ENCODE assay signal across 8 cellular contexts in the genomic region with DNA sequence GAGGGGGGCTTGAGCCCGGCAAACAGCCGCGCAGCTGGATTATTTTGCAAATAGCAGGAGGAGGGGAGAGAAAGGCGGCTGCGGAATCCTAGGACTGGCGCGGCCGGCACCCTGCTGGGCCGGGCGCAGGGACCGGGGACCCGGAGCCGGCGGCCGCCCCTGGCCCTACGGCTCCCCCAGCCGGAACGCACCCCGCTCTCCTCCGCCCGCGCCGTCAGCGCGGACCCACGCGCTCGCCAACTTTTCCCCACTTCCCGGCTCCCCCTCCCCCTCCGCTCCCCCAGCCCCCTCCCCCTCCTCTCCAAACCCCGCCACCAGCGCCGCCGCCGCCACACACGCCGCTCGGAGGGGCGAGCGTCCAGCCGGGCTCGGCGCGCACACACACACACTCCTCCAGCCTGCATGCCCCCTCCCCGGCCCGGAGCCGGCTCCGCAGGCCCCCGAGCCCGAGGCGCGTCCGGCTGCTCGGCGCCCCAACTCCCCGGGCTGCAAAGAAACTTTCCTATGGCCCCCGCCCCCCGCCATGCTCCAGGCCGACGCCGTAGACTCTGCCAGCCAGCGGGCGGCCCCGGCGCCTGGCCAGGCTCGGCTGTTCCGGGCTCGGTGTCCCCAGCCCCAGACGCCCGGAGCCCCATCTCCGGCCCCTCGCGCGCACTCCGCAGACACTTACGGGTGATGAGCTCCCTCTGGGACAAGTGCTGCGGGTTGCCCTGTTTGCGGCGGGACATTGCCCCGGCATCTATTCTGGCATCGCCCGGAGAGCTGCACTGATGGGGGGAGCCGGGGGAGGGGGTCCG. TPM values are rescaled to one million over a fixed set of nuclear protein-coding genes. Genes with fewer than 3 reads are reported as not detected.
DNase-seq lines count a peak whose midpoint lies in the region; ATAC-seq and TF ChIP-seq lines count a peak whose summit lies in the region.

No MANE protein-coding gene starts in this region.

- peak overlapping the region; percentile 56 for H3K4me3 ChIP-seq in RWPE2 (ENCODE audit: severe bottlenecking)
- H3K4me3 ChIP-seq in epithelial cell of proximal tubule (ENCODE audit: low read depth, low read length), result peak overlapping the region; percentile 60
- H3K4me3 ChIP-seq in sigmoid colon, result peak overlapping the region in 3 of 4 donors; percentile 30 to 39 (median 38)

- WGBS in sigmoid colon, 2 donors, result 1 to 2% methylated on average over 84 of the region's 84 CpGs

- DNase-seq in NCI-H2171 treated with DMSO at 0.1 percent for 48 hours (lab: John Stamatoyannopoulos, UW), result peak; percentile 61
- DNase-seq in NCI-H2171 (lab: John Stamatoyannopoulos, UW), result no peak
- no peak for DNase-seq in RWPE2 (ENCODE audit: low spot score)
- DNase-seq in epithelial cell of proximal tubule (ENCODE audit: low read depth), result no peak
- no peak for DNase-seq in sigmoid colon
- DNase-seq in putamen (ENCODE audit: low spot score), result no peak
- no peak for DNase-seq in kidney tubule cell (ENCODE audit: low spot score)

- H3K27ac ChIP-seq in RWPE2 (ENCODE audit: poor library complexity, severe bottlenecking) (no peak overlapping the region), sigmoid colon (no peak overlapping the region)

- ATAC-seq in RWPE2 (ENCODE audit: low read depth) (no peak), GM19035 (IDR thresholded peaks at IDR 0.05; ENCODE audit: unreplicated experiment) (no peak)

- no peaks in the 10 kb centered on the region for H3K9me3 ChIP-seq in RWPE2 (ENCODE audit: severe bottlenecking)
- no peaks in the 10 kb centered on the region for H3K9me3 ChIP-seq in sigmoid colon

- TF ChIP-seq POLR2A in sigmoid colon (IDR thresholded peaks at IDR 0.05), result no peak

- peaks cover 8% of the 10 kb centered on the region for H3K4me1 ChIP-seq in RWPE2 (ENCODE audit: insufficient read depth, poor library complexity, severe bottlenecking)
- peaks cover 0 to 63% (median 57%) of the 10 kb centered on the region in 4 donors for H3K4me1 ChIP-seq in sigmoid colon

- no peaks in the 10 kb centered on the region for H3K36me3 ChIP-seq in RWPE2 (ENCODE audit: low read depth)
- H3K36me3 ChIP-seq in sigmoid colon, result no peaks in the 10 kb centered on the region

- intact Hi-C loops in sigmoid colon (cut with DNase I), result no loop called here

- H3K27me3 ChIP-seq in RWPE2 (ENCODE audit: insufficient read depth, poor library complexity, severe bottlenecking) (peaks cover 6% of the 10 kb centered on the region), sigmoid colon (peaks cover 64 to 91% (median 76%) of the 10 kb centered on the region in 3 donors)

- no peak for TF ChIP-seq EP300 in sigmoid colon (IDR thresholded peaks at IDR 0.05)

- TF ChIP-seq CTCF in RWPE2 (IDR thresholded peaks at IDR 0.05; ENCODE audit: poor library complexity, severe bottlenecking) (no peak), epithelial cell of proximal tubule (conservative IDR thresholded peaks at IDR 0.05; ENCODE audit: low read depth, low read length) (no peak), sigmoid colon (IDR thresholded peaks at IDR 0.05) (no peak)

RNA-seq across cellular contexts. Expression of a gene that starts 1.3 kb away (rescaled TPM):
- total RNA-seq in epithelial cell of proximal tubule (0.23 and 0.58 TPM in 2 replicates), sigmoid colon (under 1 TPM; under 0.01 to 0.28 (median 0.15) TPM)
- 1 to 10 TPM in 1 of 3 donors, under 1 TPM in 2; 0.23 to 3.5 (median 0.60) TPM for polyA plus RNA-seq in sigmoid colon
